ENCODE assay signal across 8 cellular contexts in the genomic region with DNA sequence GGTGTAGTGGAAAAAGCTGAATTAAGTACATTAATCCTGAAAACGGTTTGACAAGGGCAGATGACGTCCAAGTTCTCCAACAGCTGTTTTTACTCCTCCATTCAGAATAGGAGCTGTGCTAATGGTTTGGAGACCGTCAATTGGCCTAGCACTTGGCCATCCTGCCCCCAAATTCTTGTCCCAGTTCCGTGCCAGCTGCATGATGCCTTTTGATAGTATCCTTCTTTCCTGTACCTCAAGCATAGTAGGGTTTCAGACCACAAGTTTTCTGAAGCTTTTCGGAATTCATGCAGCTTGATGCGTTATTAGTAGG. TPM values are rescaled to one million over a fixed set of nuclear protein-coding genes. Genes with fewer than 3 reads are reported as not detected.
DNase-seq lines count a peak whose midpoint lies in the region; FAIRE-seq and TF ChIP-seq lines count a peak whose summit lies in the region.

No MANE protein-coding gene starts in this region.

- H3K4me2 ChIP-seq in SK-N-SH (peak overlapping the region; percentile 85), fibroblast of lung (ENCODE audit: extremely low read depth, insufficient read depth, low read length) (peak overlapping the region; percentile 98), neural progenitor cell (peak overlapping the region; percentile 88)

- H4K20me1 ChIP-seq in SK-N-SH (ENCODE audit: insufficient read depth) (no peaks in the 10 kb centered on the region), fibroblast of lung (ENCODE audit: control insufficient read depth, extremely low read depth, insufficient read depth, low read length) (no peaks in the 10 kb centered on the region), neural progenitor cell (ENCODE audit: low read depth) (no peaks in the 10 kb centered on the region)

- peak; percentile 23 for FAIRE-seq in GM19239 (lab: Jason Lieb, UNC)

- H3K36me3 Mint-ChIP-seq in neural progenitor cell = no peaks in the 10 kb centered on the region

- CTCF ChIA-PET in SK-N-SH (lab: Yijun Ruan, JAX) = interaction anchor here (0.9 to 1.4 kb wide), 6 partner anchors 22 to 151 kb away, joined by 3 to 6 read pairs (median 4); no protein-coding TSS in a partner anchor

- H3K27ac ChIP-seq in SK-N-SH (ENCODE audit: low read depth in 2 of 2, low read length in 1 of 2) (peak overlapping the region; percentile 61 to 86; a peak in 3 of 4 replicates), fibroblast of lung (ENCODE audit: insufficient read depth, low read length) (peak overlapping the region; percentile 71), neural progenitor cell (no peak overlapping the region)

- TF ChIP-seq RAD21 in SK-N-SH (IDR thresholded peaks at IDR 0.05; ENCODE audit: low read length) = no peak

- no peaks in the 10 kb centered on the region for H3K36me3 ChIP-seq in SK-N-SH (replicated peaks in 1 of 2; ENCODE audit: control insufficient read depth in 1 of 2, insufficient read depth in 2 of 2, low read length in 1 of 2)
- H3K36me3 ChIP-seq in fibroblast of lung (ENCODE audit: control insufficient read depth, insufficient read depth, low read length) = no peaks in the 10 kb centered on the region
- H3K36me3 ChIP-seq in neural progenitor cell = no peaks in the 10 kb centered on the region

- H2AFZ ChIP-seq in SK-N-SH (ENCODE audit: low read depth) (peak overlapping the region; percentile 99), fibroblast of lung (ENCODE audit: low read length) (peak overlapping the region; percentile 97), neural progenitor cell (replicated peaks) (peak overlapping the region; percentile 95)

- H3K9me3 ChIP-seq in SK-N-SH (no peaks in the 10 kb centered on the region), fibroblast of lung (ENCODE audit: control insufficient read depth, insufficient read depth, low read depth, low read length) (no peaks in the 10 kb centered on the region), neural progenitor cell (ENCODE audit: low read depth) (no peaks in the 10 kb centered on the region)

- peaks cover 4% of the 10 kb centered on the region for H3K27me3 Mint-ChIP-seq in neural progenitor cell (ENCODE audit: insufficient read depth, low read depth)

- TF ChIP-seq EP300 in SK-N-SH (IDR thresholded peaks at IDR 0.05; ENCODE audit: borderline replicate concordance in 1 of 2, low read depth in 1 of 2, low read length in 1 of 2) = no peak

- POLR2A ChIA-PET in SK-N-SH (lab: Yijun Ruan, JAX) = interaction anchor here (0.8 to 0.9 kb wide), 2 partner anchors 18 to 117 kb away, joined by 3 to 4 read pairs; partner anchors contain the start of gene LARP4

- peak overlapping the region; percentile 96 for H3K4me3 Mint-ChIP-seq in neural progenitor cell

- H3K9me3 Mint-ChIP-seq in neural progenitor cell = no peaks in the 10 kb centered on the region

- H3K27me3 ChIP-seq in SK-N-SH (ENCODE audit: insufficient read depth) (no peaks in the 10 kb centered on the region), fibroblast of lung (ENCODE audit: control insufficient read depth, insufficient read depth, low read length) (no peaks in the 10 kb centered on the region), neural progenitor cell (peaks cover 19% of the 10 kb centered on the region)

- H3K4me3 ChIP-seq in SK-N-SH (ENCODE audit: low read depth in 2 of 2, low read length in 1 of 2) = peak overlapping the region; percentile 79 to 93
- peak overlapping the region; percentile 78 to 96 (median 87) for H3K4me3 ChIP-seq in fibroblast of lung (replicated peaks in 1 of 4; ENCODE audit: control extremely low read depth in 1 of 4, insufficient read depth in 1 of 4, low read depth in 3 of 4, low read length in 4 of 4)
- H3K4me3 ChIP-seq in neural progenitor cell = peak overlapping the region; percentile 59

- peaks cover 9% of the 10 kb centered on the region for H3K4me1 Mint-ChIP-seq in neural progenitor cell

- peak overlapping the region; percentile 86 for H3K27ac Mint-ChIP-seq in neural progenitor cell

- peak; percentile 41 for DNase-seq in AG08396 (ENCODE audit: low spot score)
- DNase-seq in GM19239 (ENCODE audit: insufficient read length, low spot score) = peak; percentile 12
- no peak for DNase-seq in SK-N-SH
- DNase-seq in fibroblast of lung (ENCODE audit: low read depth in 2 of 2) = peak; percentile 47 to 53
- no peak for DNase-seq in neural progenitor cell (ENCODE audit: low spot score)
- DNase-seq in GM19238 (ENCODE audit: insufficient read length, low spot score) = no peak
- DNase-seq in NCI-H1694 (lab: John Stamatoyannopoulos, UW) = no peak
- DNase-seq in SIG-M5 treated with dmso at 0.1 percent for 504 hours (lab: John Stamatoyannopoulos, UW; ENCODE audit: unreplicated experiment) = no peak

- H3K4me1 ChIP-seq in SK-N-SH (ENCODE audit: control insufficient read depth in 1 of 2, insufficient read depth in 2 of 2, low read depth in 1 of 2, low read length in 1 of 2) (peaks cover 0 to 12% of the 10 kb centered on the region in 2 experiments; a peak in 2 of 4 replicates), fibroblast of lung (ENCODE audit: control insufficient read depth, extremely low read depth, insufficient read depth, low read length) (no peaks in the 10 kb centered on the region), neural progenitor cell (peaks cover 7% of the 10 kb centered on the region)

- WGBS in SK-N-SH (ENCODE audit: low lambda C conversion rate) = 47% methylated on average over 6 of the region's 6 CpGs

- no peak for TF ChIP-seq CTCF in SK-N-SH (IDR thresholded peaks at IDR 0.05)
- no peak for TF ChIP-seq CTCF in fibroblast of lung (conservative IDR thresholded peaks at IDR 0.05 in 1 of 2, IDR thresholded peaks at IDR 0.05 in 1 of 2; ENCODE audit: low read depth in 1 of 2, low read length in 2 of 2)
- no peak for TF ChIP-seq CTCF in neural progenitor cell (IDR thresholded peaks at IDR 0.05)

- H3K9ac ChIP-seq in SK-N-SH (peak overlapping the region; percentile 77), fibroblast of lung (ENCODE audit: insufficient read depth, low read length) (peak overlapping the region; percentile 70), neural progenitor cell (peak overlapping the region; percentile 60)

- peaks cover 13% of the 10 kb centered on the region; the same call in 1 of the 2 replicates for H3K79me2 ChIP-seq in SK-N-SH (ENCODE audit: insufficient read depth)
- no peaks in the 10 kb centered on the region for H3K79me2 ChIP-seq in fibroblast of lung (ENCODE audit: control insufficient read depth, insufficient read depth, low read length)
- H3K79me2 ChIP-seq in neural progenitor cell (ENCODE audit: low read depth) = no peaks in the 10 kb centered on the region

- no peaks in the 10 kb centered on the region for H3K9me2 ChIP-seq in SK-N-SH

- no peaks in the 10 kb centered on the region for H3F3A ChIP-seq in SK-N-SH (replicated peaks; ENCODE audit: insufficient read depth)
- peaks cover 9% of the 10 kb centered on the region for H3F3A ChIP-seq in neural progenitor cell (ENCODE audit: low read depth)

TF ChIP-seq in SK-N-SH, 30 proteins besides CTCF, POLR2A, EP300 and RAD21:
- no peak for TF ChIP-seq RXRA (IDR thresholded peaks at IDR 0.05; ENCODE audit: borderline replicate concordance, low read depth)
- TF ChIP-seq SIN3A (IDR thresholded peaks at IDR 0.05; ENCODE audit: borderline replicate concordance, low read depth, low read length) = peak; percentile 6; the same call in 1 of the 2 replicates
- TF ChIP-seq TEAD4 (IDR thresholded peaks at IDR 0.05; ENCODE audit: borderline replicate concordance, insufficient read depth) = no peak

RNA-seq across cellular contexts. Expression of gene LIMA1, which starts 0.6 kb away (rescaled TPM):
- polyA plus RNA-seq in SK-N-SH (2012; rRNA removed) = 96.6 and 148 TPM in 2 replicates
- polyA plus RNA-seq in SK-N-SH (2012; cell fraction: cytosol; rRNA removed) = 115 and 130 TPM in 2 replicates
- 210 and 318 TPM in 2 replicates for polyA plus RNA-seq in SK-N-SH (2012; cell fraction: nucleus; rRNA removed)
- 70.6 and 171 TPM in 2 replicates for total RNA-seq in fibroblast of lung
- 177 and 308 TPM in 2 replicates for polyA plus RNA-seq in fibroblast of lung
- polyA plus RNA-seq in fibroblast of lung (2012) = 115 and 184 TPM in 2 replicates
- polyA minus RNA-seq in fibroblast of lung (ENCODE audit: low replicate concordance) = 55.3 and 77.9 TPM in 2 replicates
- 19.1 and 25.0 TPM in 2 replicates for total RNA-seq in neural progenitor cell (ENCODE audit: low replicate concordance)

Comparison
In these comparisons a context has a peak if more than half of its experiments do, and no peak if none do; other contexts are left out.
1. DNase-seq: peak in AG08396 (single experiment), GM19239 (single experiment) and fibroblast of lung (2 of 2); none in SK-N-SH (single experiment), neural progenitor cell (single experiment), GM19238 (single experiment), NCI-H1694 (single experiment) and SIG-M5 treated with dmso at 0.1 percent for 504 hours (single experiment).
2. Peak in every context shown above with its lines, with median percentiles within 50 percentile points of each other: H2AFZ ChIP-seq, H3K4me2 ChIP-seq, H3K4me3 ChIP-seq and H3K9ac ChIP-seq.